ENCODE assay signal across 18 cellular contexts in genomic region chr16:57234707-57235092, GRCh38. TPM values are rescaled to one million over a fixed set of nuclear protein-coding genes. Genes with fewer than 3 reads are reported as not detected.
"Had no signal": no experiment of that assay in that cellular context is flagged by ENCODE, and none has a peak within 500 bp of the region (broad histone marks: within the 10 kb centered on the region; RNA-seq: fewer than 3 reads in every experiment).

No MANE protein-coding gene starts in this region.

- H3K4me1 ChIP-seq: gastrocnemius medialis had no signal

- ATAC-seq: gastrocnemius medialis, natural killer cell had no signal

- H2AFZ ChIP-seq: parathyroid adenoma had no signal

- H3K27me3 Mint-ChIP-seq: activated naive CD4-positive, alpha-beta T cell treated with anti-CD3 and anti-CD28 coated beads, Interleukin-2, amount 50 U/mL, for 24 hours had no signal

- H3K4me1 Mint-ChIP-seq: natural killer cell had no signal

- H3K4me3 Mint-ChIP-seq: activated naive CD4-positive, alpha-beta T cell treated with anti-CD3 and anti-CD28 coated beads, Interleukin-2, amount 50 U/mL, for 24 hours; natural killer cell had no signal

- DNase-seq: activated CD4-positive, alpha-beta T cell treated with anti-CD3 and anti-CD28 coated beads, Interleukin-2, amount 50 U/mL, for 1 hour; activated CD4-positive, CD25-positive, alpha-beta regulatory T cell; activated effector memory CD4-positive, alpha-beta T cell treated with Interleukin-2 at 50 U/mL for 16 hours; activated T-cell treated with anti-CD3 and anti-CD28 coated beads for 4 hours; adrenal gland; dorsolateral prefrontal cortex; erythroblast; gastrocnemius medialis; natural killer cell; stimulated activated CD4-positive, alpha-beta T cell treated with anti-CD3 and anti-CD28 coated beads, Interleukin-2, amount 100 ng/mL, for 48 hours; stimulated activated naive CD4-positive, alpha-beta T cell treated with Interleukin-2 at 50 U/mL for 16 hours; substantia nigra; T-helper 2 cell; trophoblast cell had no signal

- H3K4me3 ChIP-seq: adrenal gland, cardiac muscle cell, dorsolateral prefrontal cortex, gastrocnemius medialis had no signal

- H3K27me3 ChIP-seq: adrenal gland, cardiac muscle cell, dorsolateral prefrontal cortex, gastrocnemius medialis, neutrophil had no signal

- H3K9me3 ChIP-seq: adrenal gland, gastrocnemius medialis, neutrophil had no signal

- H3K9ac ChIP-seq: parathyroid adenoma had no signal

- H3K27ac Mint-ChIP-seq: natural killer cell had no signal

- H3K27ac ChIP-seq: adrenal gland, gastrocnemius medialis, parathyroid adenoma had no signal

- H3K9me3 Mint-ChIP-seq: activated naive CD4-positive, alpha-beta T cell treated with anti-CD3 and anti-CD28 coated beads, Interleukin-2, amount 50 U/mL, for 24 hours; natural killer cell had no signal

RNA-seq across cellular contexts. Expression of gene PLLP, which starts 49.8 kb away (rescaled TPM):
- total RNA-seq: natural killer cell had no signal
